In genomic region chr15:39487180-39487735, GRCh38 we compare ENCODE assay signal across 14 cellular contexts.
DNase-seq lines count a peak whose midpoint lies in the region; ATAC-seq and TF ChIP-seq lines count a peak whose summit lies in the region.
"Had no signal": no experiment of that assay in that cellular context is flagged by ENCODE, and none has a peak within 500 bp of the region (broad histone marks: within the 10 kb centered on the region; RNA-seq: fewer than 3 reads in every experiment).

No MANE protein-coding gene starts in this region.

- DNase-seq in left ventricle myocardium inferior (no peak), Right ventricle myocardium superior (no peak), prostate gland (ENCODE audit: low spot score) (no peak)
- DNase-seq in stimulated activated naive B cell treated with anti-CD40 and anti-IgM and Interleukin-4, amounts not matched to agents 10 μg/mL and 1 μg/mL and 100 μg/mL, for 72 hours: no peak
- DNase-seq: CD4-positive, alpha-beta T cell; DND-41; GF-D8; KBM-7; NCI-H1092; NCI-H2107 had no signal

- no peak overlapping the region for H3K27ac Mint-ChIP-seq in stimulated activated naive B cell treated with anti-CD40 and anti-IgM and Interleukin-4, amounts not matched to agents 10 μg/mL and 1 μg/mL and 100 μg/mL, for 72 hours
- H3K27ac Mint-ChIP-seq: CD4-positive, alpha-beta T cell had no signal

- WGBS in gastroesophageal sphincter (ENCODE audit: low coverage in 1 of 2), 2 donors: 63 to 80% methylated on average over 1 to 2 of the region's 2 CpGs
- 35% methylated on average over 2 of the region's 2 CpGs for WGBS in prostate gland

- H3K4me3 Mint-ChIP-seq in stimulated activated naive B cell treated with anti-CD40 and anti-IgM and Interleukin-4, amounts not matched to agents 10 μg/mL and 1 μg/mL and 100 μg/mL, for 72 hours: no peak overlapping the region
- H3K4me3 Mint-ChIP-seq: CD4-positive, alpha-beta T cell had no signal

- no peaks in the 10 kb centered on the region for H3K36me3 ChIP-seq in left ventricle myocardium inferior
- H3K36me3 ChIP-seq in gastroesophageal sphincter: no peaks in the 10 kb centered on the region
- no peaks in the 10 kb centered on the region for H3K36me3 ChIP-seq in prostate gland

- TF ChIP-seq EP300 in gastroesophageal sphincter (IDR thresholded peaks at IDR 0.05): no peak

- H3K4me3 ChIP-seq in left ventricle myocardium inferior (no peak overlapping the region), gastroesophageal sphincter (no peak overlapping the region), prostate gland (no peak overlapping the region)

- peaks cover 0 to 4% of the 10 kb centered on the region in 2 donors for H3K27me3 Mint-ChIP-seq in stimulated activated naive B cell treated with anti-CD40 and anti-IgM and Interleukin-4, amounts not matched to agents 10 μg/mL and 1 μg/mL and 100 μg/mL, for 72 hours
- H3K27me3 Mint-ChIP-seq: CD4-positive, alpha-beta T cell had no signal

- intact Hi-C loops in left ventricle myocardium inferior (cut with micrococcal nuclease): no loop called here
- intact Hi-C loops in Right ventricle myocardium superior (cut with DNase I): no loop called here
- intact Hi-C loops in prostate gland (cut with DNase I): loop anchor here (2.0 kb wide), 1 partner anchor 14 kb away; no protein-coding TSS in a partner anchor

- no peak for ATAC-seq in Right ventricle myocardium superior (ENCODE audit: poor library complexity)
- no peak for ATAC-seq in gastroesophageal sphincter
- no peak for ATAC-seq in stimulated activated naive B cell treated with anti-CD40 and anti-IgM and Interleukin-4, amounts not matched to agents 10 μg/mL and 1 μg/mL and 100 μg/mL, for 72 hours (replicated peaks)
- ATAC-seq in HG03095 (IDR thresholded peaks at IDR 0.05; ENCODE audit: unreplicated experiment): no peak
- ATAC-seq in GM19328 (IDR thresholded peaks at IDR 0.05; ENCODE audit: unreplicated experiment): no peak
- ATAC-seq: PC-3 had no signal

- TF ChIP-seq CTCF in left ventricle myocardium inferior (IDR thresholded peaks at IDR 0.05; ENCODE audit: borderline replicate concordance) (no peak), gastroesophageal sphincter (IDR thresholded peaks at IDR 0.05) (no peak), prostate gland (IDR thresholded peaks at IDR 0.05) (no peak)

- TF ChIP-seq POLR2A in gastroesophageal sphincter (IDR thresholded peaks at IDR 0.05) (no peak), prostate gland (IDR thresholded peaks at IDR 0.05) (no peak)

- H3K27me3 ChIP-seq in left ventricle myocardium inferior (ENCODE audit: low read depth): no peaks in the 10 kb centered on the region
- no peaks in the 10 kb centered on the region for H3K27me3 ChIP-seq in gastroesophageal sphincter
- H3K27me3 ChIP-seq in prostate gland (replicated peaks; ENCODE audit: insufficient read depth): no peaks in the 10 kb centered on the region

- no peaks in the 10 kb centered on the region for H3K4me1 Mint-ChIP-seq in stimulated activated naive B cell treated with anti-CD40 and anti-IgM and Interleukin-4, amounts not matched to agents 10 μg/mL and 1 μg/mL and 100 μg/mL, for 72 hours

- no peaks in the 10 kb centered on the region for H3K9me3 ChIP-seq in left ventricle myocardium inferior (replicated peaks)
- no peaks in the 10 kb centered on the region for H3K9me3 ChIP-seq in gastroesophageal sphincter
- H3K9me3 ChIP-seq in prostate gland: no peaks in the 10 kb centered on the region

- no peaks in the 10 kb centered on the region for H3K9me3 Mint-ChIP-seq in stimulated activated naive B cell treated with anti-CD40 and anti-IgM and Interleukin-4, amounts not matched to agents 10 μg/mL and 1 μg/mL and 100 μg/mL, for 72 hours
- H3K9me3 Mint-ChIP-seq: CD4-positive, alpha-beta T cell had no signal

- H3K27ac ChIP-seq in left ventricle myocardium inferior (replicated peaks): peak overlapping the region; percentile 86
- peak overlapping the region; percentile 49 to 89 (median 76) for H3K27ac ChIP-seq in gastroesophageal sphincter
- H3K27ac ChIP-seq in prostate gland: peak overlapping the region; percentile 31 to 40

- H3K36me3 Mint-ChIP-seq in stimulated activated naive B cell treated with anti-CD40 and anti-IgM and Interleukin-4, amounts not matched to agents 10 μg/mL and 1 μg/mL and 100 μg/mL, for 72 hours: no peaks in the 10 kb centered on the region

- H3K4me1 ChIP-seq in left ventricle myocardium inferior: peaks cover 57% of the 10 kb centered on the region
- H3K4me1 ChIP-seq in gastroesophageal sphincter: peaks cover 3 to 61% (median 10%) of the 10 kb centered on the region in 3 donors
- H3K4me1 ChIP-seq in prostate gland (replicated peaks): no peaks in the 10 kb centered on the region

Comparison
In these comparisons a context has a peak if more than half of its experiments do, and no peak if none do; other contexts are left out.
1. H3K27ac ChIP-seq: peak in every context shown above with its lines; median percentile 86 in left ventricle myocardium inferior; 76 in gastroesophageal sphincter; 36 in prostate gland.